8 cellular contexts compared by ENCODE assay signal in the genomic region with DNA sequence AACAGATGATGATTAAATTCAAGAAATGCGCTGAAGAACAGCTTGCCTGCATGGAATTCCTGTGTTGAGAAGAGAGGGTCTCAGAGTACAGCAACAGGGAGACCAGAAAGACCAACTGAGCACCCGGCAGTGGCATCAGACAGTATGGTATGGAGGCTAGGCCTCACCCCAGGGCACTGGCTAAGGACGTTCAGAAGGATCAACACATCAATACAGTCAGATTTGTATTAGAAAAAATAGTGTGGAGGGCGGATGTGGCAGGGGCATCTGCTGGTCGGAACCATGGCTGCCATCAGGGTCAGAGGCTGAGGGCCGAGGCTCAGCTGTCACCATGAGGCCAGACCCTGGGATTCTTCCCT.
"Had no signal": no experiment of that assay in that cellular context is flagged by ENCODE, and none has a peak within 500 bp of the region (broad histone marks: within the 10 kb centered on the region; RNA-seq: fewer than 3 reads in every experiment).

No MANE protein-coding gene starts in this region.

- ATAC-seq: HepG2 had no signal

- H3K4me3 ChIP-seq: GM23248 had no signal

- H3K36me3 Mint-ChIP-seq: IgD-negative memory B cell had no signal

- H3K27ac Mint-ChIP-seq: IgD-negative memory B cell had no signal

- H3K9ac ChIP-seq: GM23248 had no signal

- FAIRE-seq: H1, H54, HepG2 had no signal

- DNase-seq: GM23248, HCEC 1CT, KBM-7 had no signal

- H3K4me1 Mint-ChIP-seq: IgD-negative memory B cell had no signal

- H3K4me3 Mint-ChIP-seq: IgD-negative memory B cell had no signal

- H3K27ac ChIP-seq: GM23248, HL-60 had no signal
